11 cellular contexts compared by ENCODE assay signal in genomic region chr9:129891519-129891918, GRCh38. TPM values are rescaled to one million over a fixed set of nuclear protein-coding genes. Genes with fewer than 3 reads are reported as not detected.
DNase-seq lines count a peak whose midpoint lies in the region; ATAC-seq, FAIRE-seq and TF ChIP-seq lines count a peak whose summit lies in the region.
"Had no signal": no experiment of that assay in that cellular context is flagged by ENCODE, and none has a peak within 500 bp of the region (broad histone marks: within the 10 kb centered on the region; RNA-seq: fewer than 3 reads in every experiment).

No MANE protein-coding gene starts in this region.

- no peak for ATAC-seq in activated CD8-positive, alpha-beta T cell treated with anti-CD3 and anti-CD28 coated beads for 36 hours
- ATAC-seq in memory B cell (ENCODE audit: low read depth) (no peak), GM21717 (IDR thresholded peaks at IDR 0.05; ENCODE audit: unreplicated experiment) (no peak)

- peaks cover 85% of the 10 kb centered on the region for H3K36me3 Mint-ChIP-seq in activated CD4-positive, alpha-beta T cell treated with anti-CD3 and anti-CD28 coated beads, Interleukin-2, amount 10 ng/mL, durations not matched to agents 7 days and 5 days (ENCODE audit: low read depth)
- peaks cover 86% of the 10 kb centered on the region for H3K36me3 Mint-ChIP-seq in activated CD8-positive, alpha-beta T cell treated with anti-CD3 and anti-CD28 coated beads for 36 hours (ENCODE audit: low read depth)
- H3K36me3 Mint-ChIP-seq in memory B cell: peaks cover 28% of the 10 kb centered on the region

- no peaks in the 10 kb centered on the region for H3K27me3 ChIP-seq in thyroid gland

- CTCF ChIA-PET in activated CD4-positive, alpha-beta T cell treated with anti-CD3 and anti-CD28 coated beads, Interleukin-2, amount 10 ng/mL, durations not matched to agents 7 days and 5 days (lab: Charles Lee): interaction anchor here (0.6 to 2.0 kb wide), 5 partner anchors 22 to 135 kb away, joined by 3 to 9 read pairs (median 3); partner anchors contain the start of genes C9orf78 and USP20
- CTCF ChIA-PET in activated CD8-positive, alpha-beta T cell treated with anti-CD3 and anti-CD28 coated beads for 36 hours (lab: Charles Lee): interaction anchor here (0.6 to 1.4 kb wide), 4 partner anchors 24 to 717 kb away, joined by 3 read pairs; no protein-coding TSS in a partner anchor

- H3K4me1 ChIP-seq in thyroid gland: peaks cover 41 to 47% of the 10 kb centered on the region in 2 donors

- no peaks in the 10 kb centered on the region for H3K9me3 Mint-ChIP-seq in activated CD4-positive, alpha-beta T cell treated with anti-CD3 and anti-CD28 coated beads, Interleukin-2, amount 10 ng/mL, durations not matched to agents 7 days and 5 days
- H3K9me3 Mint-ChIP-seq in activated CD8-positive, alpha-beta T cell treated with anti-CD3 and anti-CD28 coated beads for 36 hours: no peaks in the 10 kb centered on the region
- H3K9me3 Mint-ChIP-seq in memory B cell: no peaks in the 10 kb centered on the region

- H3K36me3 ChIP-seq in thyroid gland: peaks cover 15 to 19% of the 10 kb centered on the region in 2 donors

- H3K4me3 ChIP-seq in thyroid gland (replicated peaks in 1 of 3): no peak overlapping the region

- no peak for TF ChIP-seq CTCF in activated CD8-positive, alpha-beta T cell treated with anti-CD3 and anti-CD28 coated beads for 36 hours (IDR thresholded peaks at IDR 0.05)
- no peak for TF ChIP-seq CTCF in thyroid gland (IDR thresholded peaks at IDR 0.05)

- H3K4me1 Mint-ChIP-seq in activated CD4-positive, alpha-beta T cell treated with anti-CD3 and anti-CD28 coated beads, Interleukin-2, amount 10 ng/mL, durations not matched to agents 7 days and 5 days: peaks cover 95% of the 10 kb centered on the region
- H3K4me1 Mint-ChIP-seq in activated CD8-positive, alpha-beta T cell treated with anti-CD3 and anti-CD28 coated beads for 36 hours (ENCODE audit: low read depth): peaks cover 79% of the 10 kb centered on the region
- H3K4me1 Mint-ChIP-seq in memory B cell: peaks cover 68% of the 10 kb centered on the region

- no peaks in the 10 kb centered on the region for H3K9me3 ChIP-seq in thyroid gland

- 32 to 45% methylated on average over 3 of the region's 3 CpGs for WGBS in thyroid gland, 2 donors

- H3K27ac ChIP-seq in thyroid gland: peak overlapping the region; percentile 62 to 86 (median 76)

- H3K27ac Mint-ChIP-seq in activated CD4-positive, alpha-beta T cell treated with anti-CD3 and anti-CD28 coated beads, Interleukin-2, amount 10 ng/mL, durations not matched to agents 7 days and 5 days: peak overlapping the region; percentile 98
- peak overlapping the region; percentile 99 for H3K27ac Mint-ChIP-seq in activated CD8-positive, alpha-beta T cell treated with anti-CD3 and anti-CD28 coated beads for 36 hours
- H3K27ac Mint-ChIP-seq in memory B cell: peak overlapping the region; percentile 97

- H3K27me3 Mint-ChIP-seq in activated CD4-positive, alpha-beta T cell treated with anti-CD3 and anti-CD28 coated beads, Interleukin-2, amount 10 ng/mL, durations not matched to agents 7 days and 5 days: no peaks in the 10 kb centered on the region
- no peaks in the 10 kb centered on the region for H3K27me3 Mint-ChIP-seq in activated CD8-positive, alpha-beta T cell treated with anti-CD3 and anti-CD28 coated beads for 36 hours
- H3K27me3 Mint-ChIP-seq in memory B cell: no peaks in the 10 kb centered on the region

- FAIRE-seq in GM12892 (lab: Jason Lieb, UNC): no peak
- FAIRE-seq: A204.1, colon had no signal

- no peak for TF ChIP-seq POLR2A in thyroid gland (IDR thresholded peaks at IDR 0.05)
- TF ChIP-seq POLR2A in GM12892 (IDR thresholded peaks at IDR 0.05; ENCODE audit: low read depth, low read length): no peak

- intact Hi-C loops in activated CD8-positive, alpha-beta T cell treated with anti-CD3 and anti-CD28 coated beads for 36 hours (cut with micrococcal nuclease): loop anchor here (2.0 kb wide), 1 partner anchor 41 kb away; no protein-coding TSS in a partner anchor
- intact Hi-C loops in thyroid gland (cut with DNase I): no loop called here

- POLR2A ChIA-PET in activated CD4-positive, alpha-beta T cell treated with anti-CD3 and anti-CD28 coated beads, Interleukin-2, amount 10 ng/mL, durations not matched to agents 7 days and 5 days (lab: Charles Lee): interaction anchor here (0.6 kb wide), 1 partner anchor 147 kb away, joined by 4 read pairs; no protein-coding TSS in a partner anchor
- POLR2A ChIA-PET in activated CD8-positive, alpha-beta T cell treated with anti-CD3 and anti-CD28 coated beads for 36 hours (lab: Charles Lee): interaction anchor here (0.6 to 5.2 kb wide), 14 partner anchors 12 to 262 kb away, joined by 3 to 20 read pairs (median 4); partner anchors contain the start of genes C9orf78 and USP20

- peak overlapping the region; percentile 83 for H3K4me3 Mint-ChIP-seq in activated CD4-positive, alpha-beta T cell treated with anti-CD3 and anti-CD28 coated beads, Interleukin-2, amount 10 ng/mL, durations not matched to agents 7 days and 5 days
- H3K4me3 Mint-ChIP-seq in activated CD8-positive, alpha-beta T cell treated with anti-CD3 and anti-CD28 coated beads for 36 hours: peak overlapping the region; percentile 92
- peak overlapping the region; percentile 41 for H3K4me3 Mint-ChIP-seq in memory B cell

- DNase-seq in activated CD4-positive, alpha-beta T cell treated with anti-CD3 and anti-CD28 coated beads, Interleukin-2, amount 10 ng/mL, durations not matched to agents 7 days and 5 days: peak; percentile 36
- DNase-seq in activated CD4-positive, alpha-beta T cell treated with anti-CD3 and anti-CD28 coated beads for 4 hours: no peak
- peak; percentile 51 for DNase-seq in activated CD8-positive, alpha-beta T cell treated with anti-CD3 and anti-CD28 coated beads for 36 hours
- no peak for DNase-seq in memory B cell (ENCODE audit: low spot score in 2 of 2)
- peak; percentile 38 to 39 for DNase-seq in thyroid gland
- no peak for DNase-seq in GM12892 (ENCODE audit: insufficient read length)
- DNase-seq in NCI-H187 (lab: John Stamatoyannopoulos, UW): no peak
- DNase-seq: EL had no signal

RNA-seq across cellular contexts. Expression of gene USP20, which starts 56.3 kb away (rescaled TPM):
- total RNA-seq in activated CD4-positive, alpha-beta T cell treated with anti-CD3 and anti-CD28 coated beads, Interleukin-2, amount 10 ng/mL, durations not matched to agents 7 days and 5 days: 100 to 1,000 TPM in 1 of 2 experiments, 10 to 100 TPM in 1; 90.8 to 105 TPM
- total RNA-seq in activated CD8-positive, alpha-beta T cell treated with anti-CD3 and anti-CD28 coated beads for 36 hours: 10 to 100 TPM; 55.3 to 55.9 TPM
- total RNA-seq in thyroid gland: 10 to 100 TPM; 23.9 to 61.8 (median 52.0) TPM
- 9.1 TPM for polyA plus RNA-seq in GM12892 (2012; ENCODE audit: missing spikeins)

RNA-seq across cellular contexts. Expression of gene C9orf78, which starts 56.4 kb away (rescaled TPM):
- 10 to 100 TPM; 83.9 to 89.2 TPM for total RNA-seq in activated CD4-positive, alpha-beta T cell treated with anti-CD3 and anti-CD28 coated beads, Interleukin-2, amount 10 ng/mL, durations not matched to agents 7 days and 5 days
- 10 to 100 TPM; 44.5 to 51.7 TPM for total RNA-seq in activated CD8-positive, alpha-beta T cell treated with anti-CD3 and anti-CD28 coated beads for 36 hours
- 10 to 100 TPM; 59.4 to 89.2 (median 81.4) TPM for total RNA-seq in thyroid gland
- 37.1 TPM for polyA plus RNA-seq in GM12892 (2012; ENCODE audit: missing spikeins)

Comparison
In these comparisons a context has a peak if more than half of its experiments do, and no peak if none do; other contexts are left out.
1. DNase-seq: peak in activated CD4-positive, alpha-beta T cell treated with anti-CD3 and anti-CD28 coated beads, Interleukin-2, amount 10 ng/mL, durations not matched to agents 7 days and 5 days (single experiment), activated CD8-positive, alpha-beta T cell treated with anti-CD3 and anti-CD28 coated beads for 36 hours (single experiment) and thyroid gland (2 of 2); none in activated CD4-positive, alpha-beta T cell treated with anti-CD3 and anti-CD28 coated beads for 4 hours (0 of 2), memory B cell (0 of 2), GM12892 (single experiment) and NCI-H187 (0 of 2).
2. H3K4me3 Mint-ChIP-seq: peak in every context shown above with its lines; median percentile 92 in activated CD8-positive, alpha-beta T cell treated with anti-CD3 and anti-CD28 coated beads for 36 hours; 83 in activated CD4-positive, alpha-beta T cell treated with anti-CD3 and anti-CD28 coated beads, Interleukin-2, amount 10 ng/mL, durations not matched to agents 7 days and 5 days; 41 in memory B cell.
3. Peak in every context shown above with its lines, with median percentiles within 50 percentile points of each other: H3K27ac Mint-ChIP-seq.